27 cellular contexts compared by ENCODE assay signal in genomic region chr9:99925542-99925941, GRCh38. TPM values are rescaled to one million over a fixed set of nuclear protein-coding genes. Genes with fewer than 3 reads are reported as not detected.
A peak's percentile ranks its signal among the peaks of the same experiment; 100 is the strongest.
DNase-seq lines count a peak whose midpoint lies in the region; ATAC-seq, FAIRE-seq and TF ChIP-seq lines count a peak whose summit lies in the region.
"Had no signal": no experiment of that assay in that cellular context is flagged by ENCODE, and none has a peak within 500 bp of the region (broad histone marks: within the 10 kb centered on the region; RNA-seq: fewer than 3 reads in every experiment).

No MANE protein-coding gene starts in this region.

- peaks cover 22% of the 10 kb centered on the region for H3K36me3 Mint-ChIP-seq in T-helper 17 cell (ENCODE audit: low read depth)
- peaks cover 61% of the 10 kb centered on the region for H3K36me3 Mint-ChIP-seq in activated CD4-positive, alpha-beta memory T cell treated with anti-CD3 and anti-CD28 coated beads for 36 hours

- DNase-seq in SW480 (ENCODE audit: low spot score): peak; percentile 12
- no peak for DNase-seq in T-helper 17 cell
- no peak for DNase-seq in body of pancreas
- no peak for DNase-seq in tibial nerve (ENCODE audit: low spot score in 2 of 2)
- no peak for DNase-seq in activated CD4-positive, alpha-beta memory T cell treated with anti-CD3 and anti-CD28 coated beads for 36 hours
- DNase-seq: BE2C; CD8-positive, alpha-beta memory T cell; DMS 273 treated with DMSO at 0.1 percent for 48 hours; DMS79 treated with DMSO at 0.1 percent for 48 hours; H7; HFFc6; NCI-H1105; NCI-H146; NCI-H1930; NCI-H2107; NCI-H446 treated with DMSO at 0.1 percent for 48 hours; NCI-H526; NCI-H82; SHP77; T-helper 1 cell had no signal

- ATAC-seq in T-helper 17 cell (no peak), body of pancreas (no peak)
- ATAC-seq: Panc1 had no signal

- TF ChIP-seq POLR2A in body of pancreas (IDR thresholded peaks at IDR 0.05) (no peak), tibial nerve (IDR thresholded peaks at IDR 0.05) (no peak)

- no peak overlapping the region for H3K27ac Mint-ChIP-seq in T-helper 17 cell
- no peak overlapping the region for H3K27ac Mint-ChIP-seq in activated CD4-positive, alpha-beta memory T cell treated with anti-CD3 and anti-CD28 coated beads for 36 hours
- H3K27ac Mint-ChIP-seq: CD14-positive monocyte, HFFc6, IgD-negative memory B cell had no signal

- H3K4me3 ChIP-seq in body of pancreas (no peak overlapping the region), tibial nerve (no peak overlapping the region)

- H3K27me3 Mint-ChIP-seq in T-helper 17 cell: no peaks in the 10 kb centered on the region
- no peaks in the 10 kb centered on the region for H3K27me3 Mint-ChIP-seq in activated CD4-positive, alpha-beta memory T cell treated with anti-CD3 and anti-CD28 coated beads for 36 hours
- H3K27me3 Mint-ChIP-seq: IgD-negative memory B cell had no signal

- WGBS in body of pancreas, 2 donors: 95 to 98% methylated on average over 4 of the region's 4 CpGs
- 93% methylated on average over 4 of the region's 4 CpGs for WGBS in tibial nerve, 2 donors

- no peak overlapping the region for H3K4me3 Mint-ChIP-seq in T-helper 17 cell
- no peak overlapping the region for H3K4me3 Mint-ChIP-seq in activated CD4-positive, alpha-beta memory T cell treated with anti-CD3 and anti-CD28 coated beads for 36 hours
- H3K4me3 Mint-ChIP-seq: CD14-positive monocyte; CD8-positive, alpha-beta memory T cell; HFFc6 had no signal

- H3K9me3 Mint-ChIP-seq in activated CD4-positive, alpha-beta memory T cell treated with anti-CD3 and anti-CD28 coated beads for 36 hours: peaks cover 24% of the 10 kb centered on the region

- peaks cover 11% of the 10 kb centered on the region for H3K4me1 Mint-ChIP-seq in T-helper 17 cell
- peaks cover 16% of the 10 kb centered on the region for H3K4me1 Mint-ChIP-seq in activated CD4-positive, alpha-beta memory T cell treated with anti-CD3 and anti-CD28 coated beads for 36 hours (ENCODE audit: low read depth)
- H3K4me1 Mint-ChIP-seq: CD14-positive monocyte had no signal

- peak; percentile 19 for FAIRE-seq in A204.1 (lab: Jason Lieb, UNC)
- FAIRE-seq in G401.6 (lab: Jason Lieb, UNC): peak; percentile 19
- peak; percentile 73 for FAIRE-seq in islet of Langerhans (lab: Jason Lieb, UNC)

- intact Hi-C loops in body of pancreas (cut with DNase I): no loop called here
- intact Hi-C loops in activated CD4-positive, alpha-beta memory T cell treated with anti-CD3 and anti-CD28 coated beads for 36 hours (cut with micrococcal nuclease): no loop called here

- POLR2A ChIA-PET in activated CD4-positive, alpha-beta memory T cell treated with anti-CD3 and anti-CD28 coated beads for 36 hours (lab: Charles Lee): no interaction called here

- TF ChIP-seq CTCF in body of pancreas (IDR thresholded peaks at IDR 0.05): no peak
- no peak for TF ChIP-seq CTCF in tibial nerve (IDR thresholded peaks at IDR 0.05)

- no peaks in the 10 kb centered on the region for H3K4me1 ChIP-seq in body of pancreas
- no peaks in the 10 kb centered on the region for H3K4me1 ChIP-seq in tibial nerve
- H3K4me1 ChIP-seq: BE2C had no signal

- H3K27me3 ChIP-seq in body of pancreas (no peaks in the 10 kb centered on the region), tibial nerve (no peaks in the 10 kb centered on the region)
- H3K27me3 ChIP-seq: BE2C had no signal

- H3K27ac ChIP-seq in body of pancreas (no peak overlapping the region), tibial nerve (no peak overlapping the region)
- H3K27ac ChIP-seq: RWPE1 had no signal

- H3K36me3 ChIP-seq in body of pancreas (replicated peaks in 1 of 2; ENCODE audit: insufficient read depth in 1 of 2, low read depth in 2 of 2) (peaks cover 0 to 2% of the 10 kb centered on the region in 2 donors), tibial nerve (peaks cover 0 to 77% (median 0%) of the 10 kb centered on the region in 3 donors)

- CTCF ChIA-PET in activated CD4-positive, alpha-beta memory T cell treated with anti-CD3 and anti-CD28 coated beads for 36 hours (lab: Charles Lee): no interaction called here

- no peak for TF ChIP-seq EP300 in tibial nerve (IDR thresholded peaks at IDR 0.05)

- H3K9me3 ChIP-seq in T-helper 17 cell (ENCODE audit: control insufficient read depth, low read length, poor library complexity, severe bottlenecking) (no peaks in the 10 kb centered on the region), body of pancreas (no peaks in the 10 kb centered on the region), tibial nerve (peaks cover 0 to 29% (median 8%) of the 10 kb centered on the region in 4 donors)
- H3K9me3 ChIP-seq: BE2C had no signal

RNA-seq across cellular contexts. Expression of gene STX17, which starts 19.1 kb away (rescaled TPM):
- 10 to 100 TPM; 27.1 to 33.2 TPM for total RNA-seq in T-helper 17 cell
- 10 to 100 TPM; 29.8 to 73.2 TPM for total RNA-seq in body of pancreas
- 10 to 100 TPM; 24.3 to 43.1 (median 33.7) TPM for total RNA-seq in tibial nerve
- total RNA-seq in activated CD4-positive, alpha-beta memory T cell treated with anti-CD3 and anti-CD28 coated beads for 36 hours: 10 to 100 TPM; 30.6 to 36.1 TPM
